In genomic region chr4:24763631-24764302, GRCh38 we compare ENCODE assay signal across 10 cellular contexts. TPM values are rescaled to one million over a fixed set of nuclear protein-coding genes. Genes with fewer than 3 reads are reported as not detected.
DNase-seq lines count a peak whose midpoint lies in the region; ATAC-seq and TF ChIP-seq lines count a peak whose summit lies in the region.
"Had no signal": no experiment of that assay in that cellular context is flagged by ENCODE, and none has a peak within 500 bp of the region (broad histone marks: within the 10 kb centered on the region; RNA-seq: fewer than 3 reads in every experiment).

No MANE protein-coding gene starts in this region.

- no peaks in the 10 kb centered on the region; the same call in 1 of the 2 replicates for H3K36me3 Mint-ChIP-seq in HFFc6 (ENCODE audit: low read depth)

- ATAC-seq in esophagus mucosa (peak; percentile 96), gastrocnemius medialis (peak; percentile 98 to 99), HG02571 (IDR thresholded peaks at IDR 0.05; ENCODE audit: unreplicated experiment) (no peak)
- ATAC-seq: activated CD8-positive, alpha-beta T cell treated with anti-CD3 and anti-CD28 coated beads, Interleukin-2, amount 10 ng/mL, durations not matched to agents 7 days and 5 days had no signal

- no peaks in the 10 kb centered on the region for H3K27me3 ChIP-seq in gastrocnemius medialis

- in situ Hi-C loops in gastrocnemius medialis (cut with MboI; ENCODE audit: low sequenced_read_pairs in 4 of 4): no loop called here

- TF ChIP-seq POLR2A in gastrocnemius medialis (IDR thresholded peaks at IDR 0.05): no peak

- peak; percentile 22 for DNase-seq in HFFc6
- DNase-seq in NCI-H524 treated with DMSO at 0.1 percent for 48 hours (lab: John Stamatoyannopoulos, UW): peak; percentile 23
- DNase-seq in gastrocnemius medialis: peak; percentile 65 to 74
- DNase-seq in GF-D8 (lab: John Stamatoyannopoulos, UW): no peak
- no peak for DNase-seq in ecto neural progenitor cell (ENCODE audit: low spot score)
- no peak for DNase-seq in activated effector memory CD4-positive, alpha-beta T cell treated with anti-CD3 and anti-CD28 coated beads, Interleukin-2, amount 50 U/mL, for 16 hours
- DNase-seq: activated CD8-positive, alpha-beta T cell treated with anti-CD3 and anti-CD28 coated beads, Interleukin-2, amount 10 ng/mL, durations not matched to agents 7 days and 5 days had no signal

- intact Hi-C loops in gastrocnemius medialis (cut with DNase I; ENCODE audit: low total_unique reads): loop anchor here (2.0 kb wide), 1 partner anchor 21 kb away; no protein-coding TSS in a partner anchor

- no peaks in the 10 kb centered on the region; the same call in 1 of the 2 replicates for H3K27me3 Mint-ChIP-seq in HFFc6 (ENCODE audit: insufficient read depth)

- TF ChIP-seq CTCF in HFFc6 (IDR thresholded peaks at IDR 0.05) (no peak), gastrocnemius medialis (IDR thresholded peaks at IDR 0.05 in 4 of 5, conservative IDR thresholded peaks at IDR 0.05 in 1 of 5) (no peak)

- no peaks in the 10 kb centered on the region for H3K9me3 ChIP-seq in gastrocnemius medialis

- H3K9me3 Mint-ChIP-seq in HFFc6: no peaks in the 10 kb centered on the region; the same call in 1 of the 2 replicates

- peak overlapping the region; percentile 65; the same call in 1 of the 2 replicates for H3K27ac Mint-ChIP-seq in HFFc6
- H3K27ac Mint-ChIP-seq: activated CD8-positive, alpha-beta T cell treated with anti-CD3 and anti-CD28 coated beads, Interleukin-2, amount 10 ng/mL, durations not matched to agents 7 days and 5 days had no signal

- peak overlapping the region; percentile 59 to 82 (median 71) for H3K27ac ChIP-seq in gastrocnemius medialis
- H3K27ac ChIP-seq: coronary artery had no signal

- H3K4me1 ChIP-seq in gastrocnemius medialis: peaks cover 0 to 12% of the 10 kb centered on the region in 2 donors

- H3K36me3 ChIP-seq in gastrocnemius medialis: no peaks in the 10 kb centered on the region

- H3K4me3 Mint-ChIP-seq in HFFc6: peak overlapping the region; percentile 14; the same call in 1 of the 2 replicates
- H3K4me3 Mint-ChIP-seq: activated CD8-positive, alpha-beta T cell treated with anti-CD3 and anti-CD28 coated beads, Interleukin-2, amount 10 ng/mL, durations not matched to agents 7 days and 5 days had no signal

- no peak overlapping the region for H3K4me3 ChIP-seq in gastrocnemius medialis
- H3K4me3 ChIP-seq: coronary artery had no signal

- peaks cover 32% of the 10 kb centered on the region for H3K4me1 Mint-ChIP-seq in HFFc6 (ENCODE audit: low read depth)

RNA-seq across cellular contexts. Expression of gene SOD3, which starts 31.6 kb away (rescaled TPM):
- total RNA-seq in HFFc6 (2021; fragmentation: NEBNext Ultra II Directional; extraction: Animal tissue kit (Norgen Biotek cat#: 25700)): 10 to 100 TPM; 13.9 to 18.5 (median 16.9) TPM
- total RNA-seq in esophagus mucosa: 3.4 TPM
- 10 to 100 TPM in 1 of 4 donors, 1 to 10 TPM in 3; 2.5 to 13.0 (median 5.9) TPM for total RNA-seq in gastrocnemius medialis
- total RNA-seq: activated CD8-positive, alpha-beta T cell treated with anti-CD3 and anti-CD28 coated beads, Interleukin-2, amount 10 ng/mL, durations not matched to agents 7 days and 5 days had no signal

Comparison
In these comparisons a context has a peak if more than half of its experiments do, and no peak if none do; other contexts are left out.
1. DNase-seq: peak in HFFc6 (single experiment), NCI-H524 treated with DMSO at 0.1 percent for 48 hours (single experiment) and gastrocnemius medialis (2 of 2); none in GF-D8 (single experiment), ecto neural progenitor cell (single experiment) and activated effector memory CD4-positive, alpha-beta T cell treated with anti-CD3 and anti-CD28 coated beads, Interleukin-2, amount 50 U/mL, for 16 hours (single experiment).